ENCODE assay signal across 9 cellular contexts in genomic region chr18:9106094-9106493, GRCh38. TPM values are rescaled to one million over a fixed set of nuclear protein-coding genes. Genes with fewer than 3 reads are reported as not detected.
DNase-seq lines count a peak whose midpoint lies in the region; ATAC-seq, FAIRE-seq and TF ChIP-seq lines count a peak whose summit lies in the region.
"Had no signal": no experiment of that assay in that cellular context is flagged by ENCODE, and none has a peak within 500 bp of the region (broad histone marks: within the 10 kb centered on the region; RNA-seq: fewer than 3 reads in every experiment).

No MANE protein-coding gene starts in this region.

- H3K9me3 Mint-ChIP-seq in activated naive CD4-positive, alpha-beta T cell treated with anti-CD3 and anti-CD28 coated beads, Interleukin-2, amount 50 U/mL, for 24 hours, result no peaks in the 10 kb centered on the region

- 0% methylated on average over 1 of the region's 1 CpG for WGBS in HepG2 (ENCODE audit: low lambda C conversion rate)
- WGBS in transverse colon (ENCODE audit: low coverage in 1 of 2), 2 donors, result 13 to 71% methylated on average over 1 of the region's 1 CpG

- peak overlapping the region; percentile 96 for H3K4me3 Mint-ChIP-seq in activated naive CD4-positive, alpha-beta T cell treated with anti-CD3 and anti-CD28 coated beads, Interleukin-2, amount 50 U/mL, for 24 hours

- no peak for TF ChIP-seq CTCF in HepG2 (CRISPR knock-in tag; IDR thresholded peaks at IDR 0.05)
- no peak for TF ChIP-seq CTCF in transverse colon (IDR thresholded peaks at IDR 0.05)

- no peak for DNase-seq in activated naive CD4-positive, alpha-beta T cell treated with anti-CD3 and anti-CD28 coated beads, Interleukin-2, amount 50 U/mL, for 16 hours
- no peak for DNase-seq in adipocyte (ENCODE audit: low read depth)
- peak; percentile 41 for DNase-seq in HepG2 (ENCODE audit: low spot score)
- no peak for DNase-seq in transverse colon
- no peak for DNase-seq in NCI-H2107 (lab: John Stamatoyannopoulos, UW)
- no peak for DNase-seq in mesenteric fat pad (ENCODE audit: low spot score)
- DNase-seq in activated CD4-positive, alpha-beta T cell treated with anti-CD3 and anti-CD28 coated beads for 4 hours, result no peak
- DNase-seq: activated CD4-positive, alpha-beta T cell treated with anti-CD3 and anti-CD28 coated beads, Interleukin-2, amount 50 U/mL, for 48 hours had no signal

- H3K9me3 ChIP-seq in adipocyte (ENCODE audit: control insufficient read depth, low read length) (no peaks in the 10 kb centered on the region), HepG2 (ENCODE audit: low read length) (no peaks in the 10 kb centered on the region), transverse colon (no peaks in the 10 kb centered on the region)

- peaks cover 85% of the 10 kb centered on the region for H3K4me1 Mint-ChIP-seq in activated naive CD4-positive, alpha-beta T cell treated with anti-CD3 and anti-CD28 coated beads, Interleukin-2, amount 50 U/mL, for 24 hours

- H3K27me3 ChIP-seq in adipocyte (replicated peaks; ENCODE audit: control insufficient read depth, insufficient read depth, low read length) (no peaks in the 10 kb centered on the region), HepG2 (ENCODE audit: control insufficient read depth in 1 of 2, insufficient read depth in 2 of 2, low read length in 2 of 2) (no peaks in the 10 kb centered on the region; a peak in 1 of 5 replicates), transverse colon (no peaks in the 10 kb centered on the region)

- TF ChIP-seq EP300 in HepG2 (IDR thresholded peaks at IDR 0.05; ENCODE audit: low read depth in 2 of 2, low read length in 2 of 2), result no peak
- no peak for TF ChIP-seq EP300 in HepG2 (CRISPR knock-in tag; IDR thresholded peaks at IDR 0.05; ENCODE audit: borderline replicate concordance)
- TF ChIP-seq EP300 in transverse colon (IDR thresholded peaks at IDR 0.05; ENCODE audit: low read depth), result no peak

- no peaks in the 10 kb centered on the region for H3K36me3 ChIP-seq in adipocyte (ENCODE audit: control insufficient read depth, insufficient read depth, low read length, severe bottlenecking)
- peaks cover 0 to 7% of the 10 kb centered on the region in 2 experiments; a peak in 2 of 5 replicates for H3K36me3 ChIP-seq in HepG2 (replicated peaks in 1 of 2; ENCODE audit: control insufficient read depth in 1 of 2, insufficient read depth in 2 of 2, low read length in 2 of 2)
- H3K36me3 ChIP-seq in transverse colon, result no peaks in the 10 kb centered on the region

- POLR2A ChIA-PET in HepG2 (lab: Yijun Ruan, JAX), result interaction anchor here (0.5 to 5.7 kb wide), 2 partner anchors 17 to 30 kb away, joined by 3 to 71 read pairs; partner anchors contain the start of gene ANKRD12

- H3K9ac ChIP-seq in adipocyte (ENCODE audit: low read length) (peak overlapping the region; percentile 99), HepG2 (ENCODE audit: insufficient read depth, low read depth, low read length) (peak overlapping the region; percentile 96)

- TF ChIP-seq RAD21 in HepG2 (CRISPR knock-in tag; IDR thresholded peaks at IDR 0.05), result no peak

- H3K4me3 ChIP-seq in adipocyte (ENCODE audit: low read length) (peak overlapping the region; percentile 89), HepG2 (replicated peaks in 1 of 3; ENCODE audit: insufficient read depth in 1 of 3, low read depth in 2 of 3, low read length in 3 of 3) (peak overlapping the region; percentile 57 to 78 (median 71); a peak in 5 of 6 replicates), transverse colon (peak overlapping the region in 1 of 4 donors; percentile 84)

- peaks cover 74% of the 10 kb centered on the region for H3K4me1 ChIP-seq in adipocyte (ENCODE audit: control insufficient read depth, insufficient read depth, low read length)
- H3K4me1 ChIP-seq in HepG2 (ENCODE audit: insufficient read depth, low read length), result peaks cover 75% of the 10 kb centered on the region
- H3K4me1 ChIP-seq in transverse colon, result peaks cover 51 to 84% (median 73%) of the 10 kb centered on the region in 4 donors

- in situ Hi-C loops in HepG2 (cut with HindIII; ENCODE audit: extremely low pct_ligation_motif_present, low pct_unique_long_range_greater_than_20kb), result no loop called here
- in situ Hi-C loops in transverse colon (cut with MboI; ENCODE audit: low pct_ligation_motif_present in 1 of 4, low pct_unique_long_range_greater_than_20kb in 1 of 4, low sequenced_read_pairs in 3 of 4), result no loop called here

- peaks cover 15% of the 10 kb centered on the region for H3K36me3 Mint-ChIP-seq in activated naive CD4-positive, alpha-beta T cell treated with anti-CD3 and anti-CD28 coated beads, Interleukin-2, amount 50 U/mL, for 24 hours

- H4K20me1 ChIP-seq in HepG2 (ENCODE audit: insufficient read depth, low read length), result peaks cover 64% of the 10 kb centered on the region

- H3K27me3 Mint-ChIP-seq in activated naive CD4-positive, alpha-beta T cell treated with anti-CD3 and anti-CD28 coated beads, Interleukin-2, amount 50 U/mL, for 24 hours, result no peaks in the 10 kb centered on the region

- no peak overlapping the region for H2AFZ ChIP-seq in HepG2 (ENCODE audit: low read length)

- FAIRE-seq in HepG2 (lab: Jason Lieb, UNC), result no peak

- H3K27ac ChIP-seq in HepG2 (ENCODE audit: extremely low read length, insufficient read depth, low read length), result peak overlapping the region; percentile 92
- peak overlapping the region; percentile 54 to 99 (median 96) for H3K27ac ChIP-seq in transverse colon

- intact Hi-C loops in HepG2 (cut with micrococcal nuclease; ENCODE audit: unreplicated experiment), result no loop called here
- intact Hi-C loops in transverse colon (cut with DNase I; ENCODE audit: low total_unique reads), result no loop called here

- ATAC-seq in HepG2, result no peak

- H3K4me2 ChIP-seq in HepG2 (ENCODE audit: low read depth, low read length), result peak overlapping the region; percentile 72

- CTCF ChIA-PET in HepG2 (lab: Yijun Ruan, JAX; ENCODE audit: low intra/inter-chr PET ratio, low total read pairs), result no interaction called here

- H3K27ac Mint-ChIP-seq in activated naive CD4-positive, alpha-beta T cell treated with anti-CD3 and anti-CD28 coated beads, Interleukin-2, amount 50 U/mL, for 24 hours, result peak overlapping the region; percentile 96

- H3K79me2 ChIP-seq in HepG2 (ENCODE audit: insufficient read depth, low read length), result peaks cover 85% of the 10 kb centered on the region

- BruUV-seq in HepG2 (replicated peaks; lab: Mats Ljungman, UMichigan), result no TSS peak

- TF ChIP-seq POLR2A in HepG2 (IDR thresholded peaks at IDR 0.05; ENCODE audit: insufficient read depth in 1 of 2, low read depth in 2 of 2, low read length in 2 of 2) (no peak), transverse colon (IDR thresholded peaks at IDR 0.05) (no peak)

RNA-seq across cellular contexts. Expression of gene NDUFV2, which starts 3.6 kb away (rescaled TPM):
- 299 and 369 TPM in 2 replicates for total RNA-seq in HepG2 (2016; rRNA removed; fragmentation: Illumina TruSeq; extraction: Trizol)
- total RNA-seq in HepG2 (2016; cell fraction: cytosol; rRNA removed; fragmentation: Illumina TruSeq; extraction: Trizol; ENCODE audit: low read depth), result 264 and 285 TPM in 2 replicates
- 309 and 377 TPM in 2 replicates for total RNA-seq in HepG2 (2016; cell fraction: insoluble cytoplasmic fraction; rRNA removed; fragmentation: Illumina TruSeq; extraction: Trizol)
- total RNA-seq in HepG2 (2016; cell fraction: membrane; rRNA removed; fragmentation: Illumina TruSeq; extraction: Trizol), result 307 and 313 TPM in 2 replicates
- total RNA-seq in HepG2 (2016; cell fraction: nucleus; rRNA removed; fragmentation: Illumina TruSeq; extraction: Trizol), result 175 and 186 TPM in 2 replicates
- polyA plus RNA-seq in HepG2 (2011; rRNA removed), result 179 and 216 TPM in 2 replicates
- 94.3 and 126 TPM in 2 replicates for polyA plus RNA-seq in HepG2 (2011; cell fraction: cytosol; rRNA removed)
- polyA plus RNA-seq in HepG2 (2011; cell fraction: nucleus; rRNA removed), result 54.4 and 62.6 TPM in 2 replicates
- polyA plus RNA-seq in HepG2 (2012), result 148 and 182 TPM in 2 replicates
- 325 and 381 TPM in 2 replicates for polyA plus RNA-seq in HepG2 (2016; cell fraction: cytosol; fragmentation: Illumina TruSeq; extraction: Trizol; ENCODE audit: low read depth)
- 331 and 354 TPM in 2 replicates for polyA plus RNA-seq in HepG2 (2016; cell fraction: insoluble cytoplasmic fraction; fragmentation: Illumina TruSeq; extraction: Trizol; ENCODE audit: low read depth)
- 233 and 259 TPM in 2 replicates for polyA plus RNA-seq in HepG2 (2016; cell fraction: membrane; fragmentation: Illumina TruSeq; extraction: Trizol; ENCODE audit: low read depth)
- polyA plus RNA-seq in HepG2 (2016; cell fraction: nucleus; fragmentation: Illumina TruSeq; extraction: Trizol; ENCODE audit: insufficient read depth, low read depth), result 182 and 183 TPM in 2 replicates
- 35.8 and 38.7 TPM in 2 replicates for polyA minus RNA-seq in HepG2 (2011; rRNA and poly(A)+ RNA removed; ENCODE audit: low replicate concordance)
- polyA minus RNA-seq in HepG2 (2011; cell fraction: cytosol; rRNA and poly(A)+ RNA removed), result 26.0 and 35.7 TPM in 2 replicates
- polyA minus RNA-seq in HepG2 (2011; cell fraction: nucleus; rRNA and poly(A)+ RNA removed), result 279 and 305 TPM in 2 replicates
- total RNA-seq in transverse colon, result 100 to 1,000 TPM in 3 of 4 donors, 10 to 100 TPM in 1; 24.7 to 140 (median 113) TPM
- 138 TPM for total RNA-seq in mesenteric fat pad

RNA-seq across cellular contexts. Expression of gene ANKRD12, which starts 30.5 kb away (rescaled TPM):
- total RNA-seq in HepG2 (2016; rRNA removed; fragmentation: Illumina TruSeq; extraction: Trizol) (16.8 and 23.2 TPM in 2 replicates), transverse colon (10 to 100 TPM; 17.5 to 91.8 (median 59.1) TPM), mesenteric fat pad (65.8 TPM)
- 185 and 208 TPM in 2 replicates for total RNA-seq in HepG2 (2016; cell fraction: cytosol; rRNA removed; fragmentation: Illumina TruSeq; extraction: Trizol; ENCODE audit: low read depth)
- total RNA-seq in HepG2 (2016; cell fraction: insoluble cytoplasmic fraction; rRNA removed; fragmentation: Illumina TruSeq; extraction: Trizol), result 13.8 and 24.0 TPM in 2 replicates
- total RNA-seq in HepG2 (2016; cell fraction: membrane; rRNA removed; fragmentation: Illumina TruSeq; extraction: Trizol), result 82.6 and 97.9 TPM in 2 replicates
- total RNA-seq in HepG2 (2016; cell fraction: nucleus; rRNA removed; fragmentation: Illumina TruSeq; extraction: Trizol), result 25.9 and 32.4 TPM in 2 replicates
- 5.0 and 6.0 TPM in 2 replicates for polyA plus RNA-seq in HepG2 (2011; rRNA removed)
- polyA plus RNA-seq in HepG2 (2011; cell fraction: cytosol; rRNA removed), result 1.1 and 3.2 TPM in 2 replicates
- polyA plus RNA-seq in HepG2 (2011; cell fraction: nucleus; rRNA removed), result 11.1 and 12.2 TPM in 2 replicates
- 12.0 and 13.7 TPM in 2 replicates for polyA plus RNA-seq in HepG2 (2012)
- polyA plus RNA-seq in HepG2 (2016; cell fraction: cytosol; fragmentation: Illumina TruSeq; extraction: Trizol; ENCODE audit: low read depth), result 0.16 and 0.49 TPM in 2 replicates
- 6.2 and 6.3 TPM in 2 replicates for polyA plus RNA-seq in HepG2 (2016; cell fraction: insoluble cytoplasmic fraction; fragmentation: Illumina TruSeq; extraction: Trizol; ENCODE audit: low read depth)
- 0.37 and 0.38 TPM in 2 replicates for polyA plus RNA-seq in HepG2 (2016; cell fraction: membrane; fragmentation: Illumina TruSeq; extraction: Trizol; ENCODE audit: low read depth)
- 22.3 and 24.5 TPM in 2 replicates for polyA plus RNA-seq in HepG2 (2016; cell fraction: nucleus; fragmentation: Illumina TruSeq; extraction: Trizol; ENCODE audit: insufficient read depth, low read depth)
- polyA minus RNA-seq in HepG2 (2011; rRNA and poly(A)+ RNA removed; ENCODE audit: low replicate concordance), result 17.9 and 18.3 TPM in 2 replicates
- polyA minus RNA-seq in HepG2 (2011; cell fraction: cytosol; rRNA and poly(A)+ RNA removed), result 40.9 and 44.7 TPM in 2 replicates
- 80.1 and 85.7 TPM in 2 replicates for polyA minus RNA-seq in HepG2 (2011; cell fraction: nucleus; rRNA and poly(A)+ RNA removed)
